1 cellular context compared by ENCODE assay signal in genomic region chr11:118321386-118322082, GRCh38.
A peak's percentile ranks its signal among the peaks of the same experiment; 100 is the strongest.
TF ChIP-seq lines count a peak whose summit lies in the region.

No MANE protein-coding gene starts in this region.

TF ChIP-seq in HepG2, 621 proteins besides CTCF, POLR2A, EP300 and RAD21 (continued from another document):
- TF ChIP-seq TERF1 (CRISPR knock-in tag; IDR thresholded peaks at IDR 0.05) (no peak), RNF2 (conservative IDR thresholded peaks at IDR 0.05; ENCODE audit: low read depth) (no peak), KLF13 (CRISPR knock-in tag; IDR thresholded peaks at IDR 0.05) (no peak), CCAR2 (optimal IDR thresholded peaks at IDR 0.05; ENCODE audit: low read depth, low read length) (no peak), MEIS2 (CRISPR knock-in tag; IDR thresholded peaks at IDR 0.05) (no peak), ZNF121 (CRISPR knock-in tag; IDR thresholded peaks at IDR 0.05) (no peak), ZNF230 (CRISPR knock-in tag; IDR thresholded peaks at IDR 0.05) (no peak), ZNF607 (CRISPR knock-in tag; IDR thresholded peaks at IDR 0.05; ENCODE audit: borderline replicate concordance) (no peak), NFIB (CRISPR knock-in tag; IDR thresholded peaks at IDR 0.05; ENCODE audit: borderline replicate concordance) (no peak), AKAP8 (CRISPR knock-in tag; IDR thresholded peaks at IDR 0.05) (no peak), ZNF691 (CRISPR knock-in tag; IDR thresholded peaks at IDR 0.05; ENCODE audit: borderline replicate concordance, low read depth) (no peak), HNF4A (CRISPR knock-in tag; IDR thresholded peaks at IDR 0.05) (peak; percentile 71), KLF12 (CRISPR knock-in tag; IDR thresholded peaks at IDR 0.05; ENCODE audit: borderline replicate concordance) (no peak), ZNF660 (CRISPR knock-in tag; IDR thresholded peaks at IDR 0.05; ENCODE audit: borderline replicate concordance, low read depth) (no peak), FOXP4 (CRISPR knock-in tag; IDR thresholded peaks at IDR 0.05) (no peak), ZNF704 (CRISPR knock-in tag; IDR thresholded peaks at IDR 0.05; ENCODE audit: borderline replicate concordance) (no peak), ZBTB2 (CRISPR knock-in tag; IDR thresholded peaks at IDR 0.05; ENCODE audit: low read depth) (no peak), CHD4 (IDR thresholded peaks at IDR 0.05; ENCODE audit: borderline replicate concordance, low read length) (no peak), SMAD3 (CRISPR knock-in tag; IDR thresholded peaks at IDR 0.05) (no peak), MYPOP (CRISPR knock-in tag; IDR thresholded peaks at IDR 0.05) (no peak), PPARG (CRISPR knock-in tag; conservative IDR thresholded peaks at IDR 0.05) (peak; percentile 47; the same call in 1 of the 2 replicates), ARID5B (CRISPR knock-in tag; IDR thresholded peaks at IDR 0.05) (0 out of 2 replicates have a peak, but pooled peaks have one; percentile 24), MAFF (IDR thresholded peaks at IDR 0.05; ENCODE audit: low read depth, low read length) (no peak), HOMEZ (CRISPR knock-in tag; IDR thresholded peaks at IDR 0.05; ENCODE audit: low read depth) (no peak), ZNF556 (CRISPR knock-in tag; IDR thresholded peaks at IDR 0.05; ENCODE audit: borderline replicate concordance) (no peak), PLRG1 (conservative IDR thresholded peaks at IDR 0.05) (no peak), SKI (IDR thresholded peaks at IDR 0.05; ENCODE audit: partially characterized antibody) (no peak)
